1 cellular context compared by ENCODE assay signal in genomic region chrX:49190783-49191032, GRCh38.
TF ChIP-seq lines count a peak whose summit lies in the region.

No MANE protein-coding gene starts in this region.

TF ChIP-seq in K562, 482 proteins besides CTCF, POLR2A, EP300 and RAD21:
- 0 out of 2 replicates have a peak, but pooled peaks have one; percentile 26 for TF ChIP-seq CTBP1 (IDR thresholded peaks at IDR 0.05; ENCODE audit: borderline replicate concordance)
- no peak for TF ChIP-seq E2F5 (CRISPR knock-in tag; IDR thresholded peaks at IDR 0.05)
- TF ChIP-seq ZSCAN29 (IDR thresholded peaks at IDR 0.05): no peak
- peak; percentile 66 for TF ChIP-seq POLR2B (IDR thresholded peaks at IDR 0.05; ENCODE audit: low read depth, partially characterized antibody)
- no peak for TF ChIP-seq KDM2B (CRISPR knock-in tag; IDR thresholded peaks at IDR 0.05)
- TF ChIP-seq NFYB (IDR thresholded peaks at IDR 0.05; ENCODE audit: extremely low read depth, insufficient read length): peak; percentile 83
- TF ChIP-seq TCF3 (CRISPR knock-in tag; IDR thresholded peaks at IDR 0.05): no peak
- TF ChIP-seq NBN (IDR thresholded peaks at IDR 0.05; ENCODE audit: low read depth): 0 out of 2 replicates have a peak, but pooled peaks have one; percentile 20
- no peak for TF ChIP-seq CREB3L1 (IDR thresholded peaks at IDR 0.05; ENCODE audit: borderline replicate concordance, low read depth)
- peak; percentile 83 for TF ChIP-seq PRDM10 (IDR thresholded peaks at IDR 0.05; ENCODE audit: partially characterized antibody)
- peak; percentile 16; the same call in 1 of the 2 replicates for TF ChIP-seq TOE1 (IDR thresholded peaks at IDR 0.05; ENCODE audit: borderline replicate concordance)
- no peak for TF ChIP-seq TOE1 (CRISPR knock-in tag; IDR thresholded peaks at IDR 0.05; ENCODE audit: borderline replicate concordance, low read depth)
- no peak for TF ChIP-seq FOXJ3 (CRISPR knock-in tag; IDR thresholded peaks at IDR 0.05)
- TF ChIP-seq SUPT5H (IDR thresholded peaks at IDR 0.05): peak; percentile 44
- peak; percentile 21; the same call in 1 of the 2 replicates for TF ChIP-seq DPF2 (IDR thresholded peaks at IDR 0.05)
- 0 out of 2 replicates have a peak, but pooled peaks have one; percentile 19 for TF ChIP-seq ZNF740 (CRISPR knock-in tag; IDR thresholded peaks at IDR 0.05)
- no peak for TF ChIP-seq ZNF740 (tag; IDR thresholded peaks at IDR 0.05)
- TF ChIP-seq TEAD1 (CRISPR knock-in tag; IDR thresholded peaks at IDR 0.05): 0 out of 4 replicates have a peak, but pooled peaks of 1 of the 2 experiments have one; percentile 30
- no peak for TF ChIP-seq TGIF2 (CRISPR knock-in tag; IDR thresholded peaks at IDR 0.05)
- peak; percentile 74 for TF ChIP-seq SPI1 (IDR thresholded peaks at IDR 0.05; ENCODE audit: borderline replicate concordance, low read depth, low read length)
- TF ChIP-seq POLR2AphosphoS5 (IDR thresholded peaks at IDR 0.05; ENCODE audit: control insufficient read depth, insufficient read depth, low read depth, low read length): 0 out of 2 replicates have a peak, but pooled peaks have one; percentile 22
- TF ChIP-seq KLF1 (tag; IDR thresholded peaks at IDR 0.05): 0 out of 2 replicates have a peak, but pooled peaks have one; percentile 60
- TF ChIP-seq RBM25 (IDR thresholded peaks at IDR 0.05; ENCODE audit: low read depth, low read length, severe bottlenecking): no peak
- peak; percentile 28; the same call in 1 of the 2 replicates for TF ChIP-seq ARID1B (IDR thresholded peaks at IDR 0.05)
- peak; percentile 79 for TF ChIP-seq ESRRA (IDR thresholded peaks at IDR 0.05; ENCODE audit: borderline replicate concordance, low read depth)
